In the genomic region with DNA sequence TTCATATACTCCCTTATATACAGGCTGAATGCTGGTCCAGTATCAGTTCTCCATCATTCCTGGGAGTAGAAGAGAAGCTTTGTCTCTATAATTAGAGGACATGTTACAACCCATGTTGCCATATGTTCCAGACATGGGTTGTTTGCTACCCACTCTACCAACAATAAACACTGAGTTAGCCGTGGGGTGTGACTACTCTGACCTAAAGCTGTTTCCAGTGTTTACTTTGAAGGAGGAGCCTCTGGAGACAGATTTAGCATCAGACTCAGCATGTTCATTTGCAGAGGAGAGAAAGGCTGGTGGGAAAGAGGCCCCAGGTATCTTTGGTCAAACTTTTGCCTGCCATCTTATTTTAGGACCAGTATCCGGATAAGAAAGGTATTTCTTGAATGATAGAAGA, we compare ENCODE assay signal across 21 cellular contexts.
"Had no signal": no experiment of that assay in that cellular context is flagged by ENCODE, and none has a peak within 500 bp of the region (broad histone marks: within the 10 kb centered on the region; RNA-seq: fewer than 3 reads in every experiment).

No MANE protein-coding gene starts in this region.

- H3K4me3 ChIP-seq: colonic mucosa, lower lobe of right lung, sigmoid colon, spleen, upper lobe of right lung had no signal

- H3K27me3 ChIP-seq: brain microvascular endothelial cell, colonic mucosa, foreskin keratinocyte, sigmoid colon, spleen, upper lobe of right lung had no signal

- ATAC-seq: foreskin keratinocyte; left cardiac atrium; lower lobe of right lung; natural killer cell treated with Interleukin-12 subunit alpha and Interleukin-12 subunit beta and Interleukin-15 and Interleukin-18, amount 100 ng/mL, for 72 hours; upper lobe of right lung had no signal

- H3K36me3 Mint-ChIP-seq: natural killer cell treated with Interleukin-12 subunit alpha and Interleukin-12 subunit beta and Interleukin-15 and Interleukin-18, amount 100 ng/mL, for 72 hours had no signal

- H3K27ac Mint-ChIP-seq: natural killer cell treated with Interleukin-12 subunit alpha and Interleukin-12 subunit beta and Interleukin-15 and Interleukin-18, amount 100 ng/mL, for 72 hours had no signal

- DNase-seq: activated CD4-positive, alpha-beta T cell treated with anti-CD3 and anti-CD28 coated beads, Interleukin-2, amount 50 U/mL, for 1 hour; activated CD4-positive, CD25-positive, alpha-beta regulatory T cell; activated CD8-positive, alpha-beta memory T cell treated with anti-CD3 and anti-CD28 coated beads for 24 hours; activated CD8-positive, alpha-beta memory T cell treated with anti-CD3 and anti-CD28 coated beads, Interleukin-2, amount 50 U/mL, for 48 hours; activated effector memory CD4-positive, alpha-beta T cell treated with Interleukin-2 at 50 U/mL for 16 hours; activated naive CD4-positive, alpha-beta T cell treated with anti-CD3 and anti-CD28 coated beads, Interleukin-2, amount 50 U/mL, for 16 hours; activated T-cell treated with anti-CD3 and anti-CD28 coated beads, Interleukin-2, amount 50 U/mL, for 48 hours; brain microvascular endothelial cell; colonic mucosa; foreskin keratinocyte; glutamatergic neuron; hippocampal formation; left cardiac atrium; lower lobe of right lung; spleen; stimulated activated naive CD4-positive, alpha-beta T cell; T1000; upper lobe of right lung had no signal

- H3K36me3 ChIP-seq: brain microvascular endothelial cell, colonic mucosa, lower lobe of right lung, sigmoid colon, upper lobe of right lung had no signal

- H3K9me3 ChIP-seq: colonic mucosa, lower lobe of right lung, sigmoid colon, spleen, upper lobe of right lung had no signal

- H3K9me3 Mint-ChIP-seq: central memory CD8-positive, alpha-beta T cell; natural killer cell treated with Interleukin-12 subunit alpha and Interleukin-12 subunit beta and Interleukin-15 and Interleukin-18, amount 100 ng/mL, for 72 hours had no signal

- H3K27me3 Mint-ChIP-seq: central memory CD8-positive, alpha-beta T cell had no signal

- H3K4me3 Mint-ChIP-seq: central memory CD8-positive, alpha-beta T cell; natural killer cell treated with Interleukin-12 subunit alpha and Interleukin-12 subunit beta and Interleukin-15 and Interleukin-18, amount 100 ng/mL, for 72 hours had no signal

- H3K27ac ChIP-seq: brain microvascular endothelial cell, colonic mucosa, foreskin keratinocyte, lower lobe of right lung, sigmoid colon, spleen, upper lobe of right lung had no signal
